ENCODE assay signal across 19 cellular contexts in the genomic region with DNA sequence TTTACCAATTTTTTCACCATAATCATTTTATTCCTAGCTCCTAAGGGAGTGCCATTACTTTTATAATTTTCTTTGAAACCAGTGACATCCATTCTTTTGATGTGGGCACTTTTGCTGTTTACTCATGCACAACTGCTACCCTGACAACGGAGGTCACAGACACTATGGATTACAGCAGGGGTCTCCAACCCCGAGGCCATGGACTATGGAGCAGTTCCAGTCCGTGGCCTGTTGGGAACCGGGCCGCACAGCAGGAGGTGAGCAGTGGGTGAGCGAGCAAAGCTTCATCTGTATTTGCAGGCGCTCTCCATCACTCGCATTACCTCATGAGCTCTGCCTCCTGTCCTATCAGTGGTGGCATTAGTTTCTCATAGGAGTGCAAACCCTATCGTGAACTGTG.
"Had no signal": no experiment of that assay in that cellular context is flagged by ENCODE, and none has a peak within 500 bp of the region (broad histone marks: within the 10 kb centered on the region; RNA-seq: fewer than 3 reads in every experiment).

No MANE protein-coding gene starts in this region.

- ATAC-seq: body of pancreas; sciatic nerve; stimulated activated memory B cell treated with anti-CD40 and anti-IgM and Interleukin-4, amounts not matched to agents 10 μg/mL and 1 μg/mL and 100 μg/mL, for 72 hours had no signal

- H3K36me3 ChIP-seq: ovary had no signal

- H3K27me3 Mint-ChIP-seq: activated naive CD8-positive, alpha-beta T cell treated with anti-CD3 and anti-CD28 coated beads for 36 hours; stimulated activated memory B cell treated with anti-CD40 and anti-IgM and Interleukin-4, amounts not matched to agents 10 μg/mL and 1 μg/mL and 100 μg/mL, for 72 hours had no signal

- H3K9me3 Mint-ChIP-seq: activated naive CD8-positive, alpha-beta T cell treated with anti-CD3 and anti-CD28 coated beads for 36 hours; stimulated activated memory B cell treated with anti-CD40 and anti-IgM and Interleukin-4, amounts not matched to agents 10 μg/mL and 1 μg/mL and 100 μg/mL, for 72 hours had no signal

- H3K27me3 ChIP-seq: body of pancreas, colonic mucosa, ovary, testis, upper lobe of left lung had no signal

- H3K4me3 ChIP-seq: body of pancreas, colonic mucosa, left ventricle myocardium inferior, ovary, testis, upper lobe of left lung had no signal

- H3K4me3 Mint-ChIP-seq: activated naive CD8-positive, alpha-beta T cell treated with anti-CD3 and anti-CD28 coated beads for 36 hours; stimulated activated memory B cell treated with anti-CD40 and anti-IgM and Interleukin-4, amounts not matched to agents 10 μg/mL and 1 μg/mL and 100 μg/mL, for 72 hours had no signal

- H3K9me3 ChIP-seq: body of pancreas, colonic mucosa, left ventricle myocardium inferior, ovary, testis, upper lobe of left lung had no signal

- DNase-seq: activated CD4-positive, CD25-positive, alpha-beta regulatory T cell treated with anti-CD3 and anti-CD28 coated beads, Interleukin-2, amount 50 U/mL, for 72 hours; activated naive CD8-positive, alpha-beta T cell treated with anti-CD3 and anti-CD28 coated beads for 36 hours; amniotic stem cell; body of pancreas; central memory CD4-positive, alpha-beta T cell; colonic mucosa; erythroblast; foreskin melanocyte; glutamatergic neuron; hippocampal formation; left ventricle myocardium inferior; mammary epithelial cell; ovary; stimulated activated CD4-positive, alpha-beta T cell treated with anti-CD3 and anti-CD28 coated beads, Interleukin-4, amount 100 ng/mL, for 4 hours; T1000; testis had no signal

- H3K4me1 ChIP-seq: body of pancreas, colonic mucosa, left ventricle myocardium inferior, testis, upper lobe of left lung had no signal

- H3K27ac Mint-ChIP-seq: activated naive CD8-positive, alpha-beta T cell treated with anti-CD3 and anti-CD28 coated beads for 36 hours; stimulated activated memory B cell treated with anti-CD40 and anti-IgM and Interleukin-4, amounts not matched to agents 10 μg/mL and 1 μg/mL and 100 μg/mL, for 72 hours had no signal

- H3K27ac ChIP-seq: body of pancreas, colonic mucosa, left ventricle myocardium inferior, ovary, testis, upper lobe of left lung had no signal
